ENCODE assay signal across 8 cellular contexts in genomic region chr6:157873735-157874344, GRCh38. TPM values are rescaled to one million over a fixed set of nuclear protein-coding genes. Genes with fewer than 3 reads are reported as not detected.
DNase-seq lines count a peak whose midpoint lies in the region; ATAC-seq and TF ChIP-seq lines count a peak whose summit lies in the region.

No MANE protein-coding gene starts in this region.

- H3K36me3 ChIP-seq in A673 (ENCODE audit: insufficient read depth, low read length, poor library complexity, severe bottlenecking), result peaks cover 28% of the 10 kb centered on the region
- H3K36me3 ChIP-seq in trophoblast cell (ENCODE audit: control insufficient read depth in 1 of 2, insufficient read depth in 2 of 2, low read length in 2 of 2), result peaks cover 35 to 39% of the 10 kb centered on the region in 2 experiments
- peaks cover 0 to 55% (median 8%) of the 10 kb centered on the region in 4 donors for H3K36me3 ChIP-seq in upper lobe of left lung

- in situ Hi-C loops in GM13977 (cut with MboI; ENCODE audit: low pct_unique_long_range_greater_than_20kb, low sequenced_read_pairs, unreplicated experiment), result loop anchor here (10.0 kb wide), 1 partner anchor 119 kb away; no protein-coding TSS in a partner anchor

- no peak overlapping the region for H2AK5ac ChIP-seq in trophoblast cell (ENCODE audit: low read length)

- no peak overlapping the region for H3K4ac ChIP-seq in trophoblast cell (ENCODE audit: low read depth, low read length)

- H3K4me2 ChIP-seq in trophoblast cell (ENCODE audit: low read length), result no peak overlapping the region

- no peak overlapping the region for H3K23ac ChIP-seq in trophoblast cell (ENCODE audit: low read length)

- H3K14ac ChIP-seq in trophoblast cell (ENCODE audit: low read length), result no peak overlapping the region

- DNase-seq in A673 (ENCODE audit: low spot score), result peak; percentile 79
- peak; percentile 66 for DNase-seq in GM13977 (ENCODE audit: low spot score)
- peak; percentile 83 for DNase-seq in RPMI8226
- DNase-seq in activated T-helper 2 cell treated with anti-CD3 and anti-CD28 coated beads, Interferon-gamma antibody, Interleukin-2, Interleukin-4, amounts not matched to agents 10 μg/mL and 5 μg/mL and 100 μg/mL, durations not matched to agents 14 hours and 24 hours and 36 hours (ENCODE audit: low spot score), result peak; percentile 70
- DNase-seq in foreskin keratinocyte, result peak in 1 of 2 donors; percentile 43
- peak; percentile 58 to 82 for DNase-seq in trophoblast cell
- DNase-seq in upper lobe of left lung, result peak in 1 of 2 donors; percentile 63

- no TSS peak for BruUV-seq in A673 (replicated peaks; lab: Mats Ljungman, UMichigan)

- H3K27me3 ChIP-seq in A673 (replicated peaks; ENCODE audit: insufficient read depth, low read depth, low read length, poor library complexity), result no peaks in the 10 kb centered on the region
- H3K27me3 ChIP-seq in foreskin keratinocyte, result no peaks in the 10 kb centered on the region
- no peaks in the 10 kb centered on the region for H3K27me3 ChIP-seq in trophoblast cell (ENCODE audit: insufficient read depth, low read length)
- H3K27me3 ChIP-seq in upper lobe of left lung, result no peaks in the 10 kb centered on the region

- POLR2A ChIA-PET in A673 (lab: Charles Lee; ENCODE audit: low non-redundant PET), result no interaction called here

- CTCF ChIA-PET in A673 (lab: Charles Lee), result interaction anchor here (1.0 to 1.6 kb wide), 3 partner anchors 19 to 117 kb away, joined by 3 to 11 read pairs (median 3); no protein-coding TSS in a partner anchor

- TF ChIP-seq CTCF in A673 (conservative IDR thresholded peaks at IDR 0.05; ENCODE audit: low read depth, low read length) (peak; percentile 88), GM13977 (IDR thresholded peaks at IDR 0.05; ENCODE audit: extremely low read depth, insufficient read depth, missing control alignments) (peak; percentile 92), foreskin keratinocyte (conservative IDR thresholded peaks at IDR 0.05) (peak; percentile 90), upper lobe of left lung (IDR thresholded peaks at IDR 0.05) (peak; percentile 52 to 67 (median 62))

- no peaks in the 10 kb centered on the region for H3K9me3 Mint-ChIP-seq in activated T-helper 2 cell treated with anti-CD3 and anti-CD28 coated beads, Interferon-gamma antibody, Interleukin-2, Interleukin-4, amounts not matched to agents 10 μg/mL and 5 μg/mL and 100 μg/mL, durations not matched to agents 14 hours and 24 hours and 36 hours

- no peaks in the 10 kb centered on the region for H3K79me2 ChIP-seq in trophoblast cell (ENCODE audit: control insufficient read depth, insufficient read depth, low read length, poor library complexity)

- no peak overlapping the region for H4K91ac ChIP-seq in trophoblast cell (ENCODE audit: low read depth, low read length)

- no peak overlapping the region for H3K18ac ChIP-seq in trophoblast cell (ENCODE audit: low read length)

- no peak overlapping the region for H2AFZ ChIP-seq in trophoblast cell (ENCODE audit: insufficient read depth, low read length, poor library complexity)

- H3K4me1 Mint-ChIP-seq in activated T-helper 2 cell treated with anti-CD3 and anti-CD28 coated beads, Interferon-gamma antibody, Interleukin-2, Interleukin-4, amounts not matched to agents 10 μg/mL and 5 μg/mL and 100 μg/mL, durations not matched to agents 14 hours and 24 hours and 36 hours (ENCODE audit: low read depth), result peaks cover 20% of the 10 kb centered on the region

- H2BK5ac ChIP-seq in trophoblast cell (ENCODE audit: low read depth, low read length, poor library complexity), result no peak overlapping the region

- H3K9ac ChIP-seq in trophoblast cell (ENCODE audit: low read length), result no peak overlapping the region

- no peak overlapping the region for H3K27ac Mint-ChIP-seq in activated T-helper 2 cell treated with anti-CD3 and anti-CD28 coated beads, Interferon-gamma antibody, Interleukin-2, Interleukin-4, amounts not matched to agents 10 μg/mL and 5 μg/mL and 100 μg/mL, durations not matched to agents 14 hours and 24 hours and 36 hours

- no peak overlapping the region for H4K12ac ChIP-seq in trophoblast cell (ENCODE audit: low read depth, low read length)

- no peak overlapping the region for H3K4me3 Mint-ChIP-seq in activated T-helper 2 cell treated with anti-CD3 and anti-CD28 coated beads, Interferon-gamma antibody, Interleukin-2, Interleukin-4, amounts not matched to agents 10 μg/mL and 5 μg/mL and 100 μg/mL, durations not matched to agents 14 hours and 24 hours and 36 hours (ENCODE audit: low read depth)

- H3K9me3 ChIP-seq in A673 (ENCODE audit: low read depth, low read length, poor library complexity, severe bottlenecking) (no peaks in the 10 kb centered on the region), trophoblast cell (ENCODE audit: insufficient read depth, low read depth, low read length) (peaks cover 9% of the 10 kb centered on the region), upper lobe of left lung (no peaks in the 10 kb centered on the region)

- H3K27me3 Mint-ChIP-seq in activated T-helper 2 cell treated with anti-CD3 and anti-CD28 coated beads, Interferon-gamma antibody, Interleukin-2, Interleukin-4, amounts not matched to agents 10 μg/mL and 5 μg/mL and 100 μg/mL, durations not matched to agents 14 hours and 24 hours and 36 hours (ENCODE audit: low read depth), result no peaks in the 10 kb centered on the region

- no peak overlapping the region for H2BK12ac ChIP-seq in trophoblast cell (ENCODE audit: low read length)

- no peak overlapping the region for H3K27ac ChIP-seq in A673 (ENCODE audit: low read depth, low read length, poor library complexity, severe bottlenecking)
- H3K27ac ChIP-seq in foreskin keratinocyte, result no peak overlapping the region
- H3K27ac ChIP-seq in trophoblast cell (ENCODE audit: low read depth, low read length), result no peak overlapping the region
- no peak overlapping the region for H3K27ac ChIP-seq in upper lobe of left lung

- H3K79me1 ChIP-seq in trophoblast cell (ENCODE audit: low read length), result no peaks in the 10 kb centered on the region

- ATAC-seq in HG03571 (IDR thresholded peaks at IDR 0.05; ENCODE audit: unreplicated experiment), result peak; percentile 56
- peak; percentile 92 for ATAC-seq in foreskin keratinocyte
- ATAC-seq in upper lobe of left lung (ENCODE audit: low FRiP score in 2 of 2), result peak; percentile 57 to 81

- no peak overlapping the region for H2BK120ac ChIP-seq in trophoblast cell (ENCODE audit: insufficient read depth, low read length, poor library complexity)

- no CpG with 5 or more reads among the region's 9 CpGs for WGBS in trophoblast cell (ENCODE audit: extremely low coverage, insufficient coverage, insufficient read length)
- 60 to 96% methylated on average over 4 to 9 of the region's 9 CpGs for WGBS in upper lobe of left lung, 2 donors

- H3K36me3 Mint-ChIP-seq in activated T-helper 2 cell treated with anti-CD3 and anti-CD28 coated beads, Interferon-gamma antibody, Interleukin-2, Interleukin-4, amounts not matched to agents 10 μg/mL and 5 μg/mL and 100 μg/mL, durations not matched to agents 14 hours and 24 hours and 36 hours (ENCODE audit: low read depth), result peaks cover 57% of the 10 kb centered on the region

- intact Hi-C loops in A673 (cut with micrococcal nuclease; ENCODE audit: unreplicated experiment), result loop anchor here (1.0 kb wide), 1 partner anchor 118 kb away; no protein-coding TSS in a partner anchor
- intact Hi-C loops in activated T-helper 2 cell treated with anti-CD3 and anti-CD28 coated beads, Interferon-gamma antibody, Interleukin-2, Interleukin-4, amounts not matched to agents 10 μg/mL and 5 μg/mL and 100 μg/mL, durations not matched to agents 14 hours and 24 hours and 36 hours (cut with micrococcal nuclease), result no loop called here

- H4K8ac ChIP-seq in trophoblast cell (ENCODE audit: low read depth, low read length), result no peak overlapping the region

- H3K4me1 ChIP-seq in A673 (ENCODE audit: insufficient read depth, low read length, poor library complexity, severe bottlenecking), result no peaks in the 10 kb centered on the region
- no peaks in the 10 kb centered on the region for H3K4me1 ChIP-seq in foreskin keratinocyte
- H3K4me1 ChIP-seq in trophoblast cell (ENCODE audit: control insufficient read depth in 1 of 2, insufficient read depth in 2 of 2, low read length in 2 of 2), result no peaks in the 10 kb centered on the region
- no peaks in the 10 kb centered on the region for H3K4me1 ChIP-seq in upper lobe of left lung

- H3K4me3 ChIP-seq in A673 (ENCODE audit: low read depth, low read length, poor library complexity, severe bottlenecking) (no peak overlapping the region), trophoblast cell (ENCODE audit: low read depth, low read length) (no peak overlapping the region), upper lobe of left lung (no peak overlapping the region)

- TF ChIP-seq POLR2A in upper lobe of left lung (IDR thresholded peaks at IDR 0.05), result no peak

- TF ChIP-seq EP300 in upper lobe of left lung (IDR thresholded peaks at IDR 0.05), result no peak

RNA-seq across cellular contexts. Expression of gene SNX9, which starts 50.8 kb away (rescaled TPM):
- total RNA-seq in A673 (2021) (24.8 and 29.5 TPM in 2 replicates), foreskin keratinocyte (48.5 and 56.1 TPM in 2 replicates), upper lobe of left lung (10 to 100 TPM; 13.6 to 31.6 (median 19.0) TPM)
- 55.3 and 55.6 TPM in 2 replicates for total RNA-seq in activated T-helper 2 cell treated with anti-CD3 and anti-CD28 coated beads, Interferon-gamma antibody, Interleukin-2, Interleukin-4, amounts not matched to agents 10 μg/mL and 5 μg/mL and 100 μg/mL, durations not matched to agents 14 hours and 24 hours and 36 hours
- polyA plus RNA-seq in foreskin keratinocyte, result 25.4 and 27.1 TPM in 2 replicates
- 31.3 and 32.6 TPM in 2 replicates for polyA plus RNA-seq in trophoblast cell (2013)
